ENCODE assay signal across 1 cellular context in genomic region chr12:8077207-8077606, GRCh38.
A peak's percentile ranks its signal among the peaks of the same experiment; 100 is the strongest.
TF ChIP-seq lines count a peak whose summit lies in the region.

No MANE protein-coding gene starts in this region.

TF ChIP-seq in K562, 482 proteins besides CTCF, POLR2A, EP300 and RAD21:
- TF ChIP-seq TAF15 (IDR thresholded peaks at IDR 0.05; ENCODE audit: low read depth, low read length) (no peak), FOSL1 (tag; conservative IDR thresholded peaks at IDR 0.05) (peak; percentile 56), ZNF316 (IDR thresholded peaks at IDR 0.05) (no peak), ZFP91 (CRISPR knock-in tag; IDR thresholded peaks at IDR 0.05) (no peak), ATF3 (IDR thresholded peaks at IDR 0.05) (peak; percentile 44; the same call in 1 of the 2 replicates), ATF3 (CRISPR knock-in tag; conservative IDR thresholded peaks at IDR 0.05) (no peak), STAG1 (CRISPR knock-in tag; IDR thresholded peaks at IDR 0.05; ENCODE audit: borderline replicate concordance) (no peak), FOXO4 (CRISPR knock-in tag; IDR thresholded peaks at IDR 0.05) (no peak), ZBED1 (IDR thresholded peaks at IDR 0.05) (no peak), HOXB6 (CRISPR knock-in tag; IDR thresholded peaks at IDR 0.05; ENCODE audit: borderline replicate concordance) (no peak), ZNF431 (CRISPR knock-in tag; IDR thresholded peaks at IDR 0.05) (no peak), JUND (IDR thresholded peaks at IDR 0.05; ENCODE audit: borderline replicate concordance, low read depth, low read length) (peak; percentile 42; the same call in 1 of the 2 replicates), JUND (tag; IDR thresholded peaks at IDR 0.05; ENCODE audit: borderline replicate concordance, low read depth, low read length) (no peak), TFAM (CRISPR knock-in tag; conservative IDR thresholded peaks at IDR 0.05) (no peak), TRIM25 (IDR thresholded peaks at IDR 0.05; ENCODE audit: borderline replicate concordance) (no peak), ZNF174 (CRISPR knock-in tag; IDR thresholded peaks at IDR 0.05) (no peak), CHD7 (IDR thresholded peaks at IDR 0.05; ENCODE audit: low read depth, low read length) (no peak), HMG20B (CRISPR knock-in tag; IDR thresholded peaks at IDR 0.05) (no peak), CLOCK (CRISPR knock-in tag; IDR thresholded peaks at IDR 0.05; ENCODE audit: borderline replicate concordance) (no peak), LEF1 (IDR thresholded peaks at IDR 0.05) (no peak), PRPF4 (IDR thresholded peaks at IDR 0.05; ENCODE audit: insufficient read depth, low read depth, low read length, poor library complexity, severe bottlenecking) (no peak), DEAF1 (CRISPR knock-in tag; IDR thresholded peaks at IDR 0.05) (no peak), GMEB1 (CRISPR knock-in tag; IDR thresholded peaks at IDR 0.05) (no peak), PRMT5 (CRISPR knock-in tag; IDR thresholded peaks at IDR 0.05) (no peak), NFRKB (IDR thresholded peaks at IDR 0.05; ENCODE audit: low read depth) (no peak)
